In the genomic region with DNA sequence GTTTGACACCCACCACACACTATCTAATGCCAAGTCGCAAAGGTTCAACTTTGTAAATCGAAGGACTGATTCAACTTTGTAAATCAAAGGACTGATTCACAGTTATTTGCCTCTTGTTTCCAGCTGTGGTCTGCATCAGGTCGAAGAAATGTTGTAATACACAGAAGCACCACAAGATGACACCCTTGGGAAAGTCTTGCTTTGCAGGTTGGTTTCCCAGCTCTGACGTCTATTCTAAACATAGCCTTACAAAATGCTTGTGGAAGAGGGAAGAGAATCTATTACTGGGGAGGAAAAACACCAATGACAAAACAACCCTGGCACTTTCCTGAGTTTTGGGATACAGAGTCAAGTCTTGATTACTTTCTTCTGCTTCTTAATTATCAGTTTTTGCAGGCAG, we compare ENCODE assay signal across 8 cellular contexts. TPM values are rescaled to one million over a fixed set of nuclear protein-coding genes. Genes with fewer than 3 reads are reported as not detected.
DNase-seq lines count a peak whose midpoint lies in the region; ATAC-seq and TF ChIP-seq lines count a peak whose summit lies in the region.

No MANE protein-coding gene starts in this region.

- no peak overlapping the region for H3K4me3 ChIP-seq in AG04449 (ENCODE audit: low read depth, low read length)

- CTCF ChIA-PET in AG04449 (lab: Yijun Ruan, JAX) = interaction anchor here (0.8 to 3.6 kb wide), 19 partner anchors 9 to 749 kb away, joined by 3 to 77 read pairs (median 3); no protein-coding TSS in a partner anchor
- CTCF ChIA-PET in activated CD4-positive, alpha-beta memory T cell treated with anti-CD3 and anti-CD28 coated beads, Interleukin-2, amount 10 ng/mL, durations not matched to agents 7 days and 5 days (lab: Charles Lee) = interaction anchor here (0.7 to 5.8 kb wide), 9 partner anchors 25 to 281 kb away, joined by 3 to 85 read pairs (median 4); no protein-coding TSS in a partner anchor

- H3K9me3 Mint-ChIP-seq in activated CD4-positive, alpha-beta memory T cell treated with anti-CD3 and anti-CD28 coated beads, Interleukin-2, amount 10 ng/mL, durations not matched to agents 7 days and 5 days = no peaks in the 10 kb centered on the region
- no peaks in the 10 kb centered on the region for H3K9me3 Mint-ChIP-seq in nephron progenitor cell

- peak; percentile 69 for ATAC-seq in HG03432 (IDR thresholded peaks at IDR 0.05; ENCODE audit: unreplicated experiment)
- no peak for ATAC-seq in HG03045 (IDR thresholded peaks at IDR 0.05; ENCODE audit: unreplicated experiment)

- no peaks in the 10 kb centered on the region for H3K36me3 Mint-ChIP-seq in activated CD4-positive, alpha-beta memory T cell treated with anti-CD3 and anti-CD28 coated beads, Interleukin-2, amount 10 ng/mL, durations not matched to agents 7 days and 5 days (ENCODE audit: low read depth)
- no peaks in the 10 kb centered on the region for H3K36me3 Mint-ChIP-seq in nephron progenitor cell (ENCODE audit: low read depth)

- POLR2A ChIA-PET in AG04449 (lab: Yijun Ruan, JAX) = no interaction called here
- POLR2A ChIA-PET in activated CD4-positive, alpha-beta memory T cell treated with anti-CD3 and anti-CD28 coated beads, Interleukin-2, amount 10 ng/mL, durations not matched to agents 7 days and 5 days (lab: Charles Lee) = interaction anchor here (0.8 to 1.1 kb wide), 2 partner anchors 69 to 103 kb away, joined by 4 to 5 read pairs; a partner anchor contains a TSS

- H3K4me3 Mint-ChIP-seq in activated CD4-positive, alpha-beta memory T cell treated with anti-CD3 and anti-CD28 coated beads, Interleukin-2, amount 10 ng/mL, durations not matched to agents 7 days and 5 days = no peak overlapping the region
- H3K4me3 Mint-ChIP-seq in nephron progenitor cell = no peak overlapping the region

- TF ChIP-seq CTCF in AG04449 (IDR thresholded peaks at IDR 0.05; ENCODE audit: insufficient read depth, low read length, missing control alignments) = peak; percentile 55
- TF ChIP-seq CTCF in GM12874 (IDR thresholded peaks at IDR 0.05; ENCODE audit: insufficient read depth, low read depth, low read length) = peak; percentile 56
- TF ChIP-seq CTCF in nephron progenitor cell (IDR thresholded peaks at IDR 0.05) = peak; percentile 91

- peaks cover 10% of the 10 kb centered on the region for H3K27me3 Mint-ChIP-seq in activated CD4-positive, alpha-beta memory T cell treated with anti-CD3 and anti-CD28 coated beads, Interleukin-2, amount 10 ng/mL, durations not matched to agents 7 days and 5 days
- H3K27me3 Mint-ChIP-seq in nephron progenitor cell (ENCODE audit: low read depth, poor library complexity) = peaks cover 7% of the 10 kb centered on the region

- H3K4me1 Mint-ChIP-seq in activated CD4-positive, alpha-beta memory T cell treated with anti-CD3 and anti-CD28 coated beads, Interleukin-2, amount 10 ng/mL, durations not matched to agents 7 days and 5 days = no peaks in the 10 kb centered on the region
- peaks cover 49% of the 10 kb centered on the region for H3K4me1 Mint-ChIP-seq in nephron progenitor cell

- no peak overlapping the region for H3K27ac Mint-ChIP-seq in activated CD4-positive, alpha-beta memory T cell treated with anti-CD3 and anti-CD28 coated beads, Interleukin-2, amount 10 ng/mL, durations not matched to agents 7 days and 5 days
- no peak overlapping the region for H3K27ac Mint-ChIP-seq in nephron progenitor cell

- peak; percentile 26 for DNase-seq in AG04449 (ENCODE audit: low read depth, low spot score)
- DNase-seq in NCI-H69 (lab: John Stamatoyannopoulos, UW) = peak; percentile 72
- peak; percentile 26 for DNase-seq in activated CD4-positive, alpha-beta memory T cell treated with anti-CD3 and anti-CD28 coated beads, Interleukin-2, amount 10 ng/mL, durations not matched to agents 7 days and 5 days
- DNase-seq in fibroblast of gingiva (ENCODE audit: low read depth) = peak; percentile 66
- peak; percentile 56 for DNase-seq in nephron progenitor cell

RNA-seq across cellular contexts. Expression of a gene that starts 35.3 kb away (rescaled TPM):
- not detected for total RNA-seq in activated CD4-positive, alpha-beta memory T cell treated with anti-CD3 and anti-CD28 coated beads, Interleukin-2, amount 10 ng/mL, durations not matched to agents 7 days and 5 days
